In genomic region chr6:35955970-35956369, GRCh38 we compare ENCODE assay signal across 12 cellular contexts. TPM values are rescaled to one million over a fixed set of nuclear protein-coding genes. Genes with fewer than 3 reads are reported as not detected.
DNase-seq lines count a peak whose midpoint lies in the region; ATAC-seq and TF ChIP-seq lines count a peak whose summit lies in the region.
"Had no signal": no experiment of that assay in that cellular context is flagged by ENCODE, and none has a peak within 500 bp of the region (broad histone marks: within the 10 kb centered on the region; RNA-seq: fewer than 3 reads in every experiment).

No MANE protein-coding gene starts in this region.

- POLR2A ChIA-PET in naive thymus-derived CD8-positive, alpha-beta T cell (lab: Charles Lee), result no interaction called here

- H3K79me2 ChIP-seq in DND-41 (ENCODE audit: insufficient read depth, low read length), result no peaks in the 10 kb centered on the region

- H3K27ac ChIP-seq in 22Rv1 (no peak overlapping the region), DND-41 (ENCODE audit: low read length) (no peak overlapping the region), left ventricle myocardium inferior (replicated peaks) (no peak overlapping the region)
- H3K27ac ChIP-seq: esophagus muscularis mucosa had no signal

- H3K4me1 ChIP-seq in DND-41 (ENCODE audit: insufficient read depth, low read length), result no peaks in the 10 kb centered on the region
- H3K4me1 ChIP-seq in left ventricle myocardium inferior, result no peaks in the 10 kb centered on the region
- H3K4me1 ChIP-seq: esophagus muscularis mucosa had no signal

- no peaks in the 10 kb centered on the region for H3K9me3 ChIP-seq in DND-41 (ENCODE audit: insufficient read depth, low read length, severe bottlenecking)
- H3K9me3 ChIP-seq in left ventricle myocardium inferior (replicated peaks), result no peaks in the 10 kb centered on the region
- no peaks in the 10 kb centered on the region for H3K9me3 ChIP-seq in MG63
- H3K9me3 ChIP-seq: esophagus muscularis mucosa had no signal

- H3K36me3 ChIP-seq in DND-41 (ENCODE audit: insufficient read depth, low read length), result no peaks in the 10 kb centered on the region
- H3K36me3 ChIP-seq in left ventricle myocardium inferior, result no peaks in the 10 kb centered on the region
- H3K36me3 ChIP-seq in MG63, result no peaks in the 10 kb centered on the region
- H3K36me3 ChIP-seq: esophagus muscularis mucosa had no signal

- H4K20me1 ChIP-seq in DND-41 (ENCODE audit: insufficient read depth, low read length), result no peaks in the 10 kb centered on the region; the same call in 1 of the 2 replicates

- H3K27me3 ChIP-seq in DND-41 (ENCODE audit: insufficient read depth, low read length, poor library complexity) (peaks cover 17% of the 10 kb centered on the region), left ventricle myocardium inferior (ENCODE audit: low read depth) (peaks cover 46% of the 10 kb centered on the region), MG63 (no peaks in the 10 kb centered on the region)

- intact Hi-C loops in left ventricle myocardium inferior (cut with micrococcal nuclease), result no loop called here

- no peak for TF ChIP-seq POLR2A in erythroblast (IDR thresholded peaks at IDR 0.05; ENCODE audit: low read length)

- H2AFZ ChIP-seq in DND-41 (ENCODE audit: low read depth, low read length), result no peak overlapping the region

- H3K4me2 ChIP-seq in DND-41 (ENCODE audit: insufficient read depth, low read length), result no peak overlapping the region

- no peak overlapping the region for H3K9ac ChIP-seq in DND-41 (ENCODE audit: low read depth, low read length)

- peaks cover 0 to 3% (median under 1%) of the 10 kb centered on the region in 4 donors for H3K4me1 Mint-ChIP-seq in naive thymus-derived CD8-positive, alpha-beta T cell

- peaks cover 6 to 15% (median 9%) of the 10 kb centered on the region in 5 donors for H3K27me3 Mint-ChIP-seq in naive thymus-derived CD8-positive, alpha-beta T cell

- H3K4me3 ChIP-seq in DND-41 (ENCODE audit: low read depth in 1 of 2, low read length in 2 of 2), result no peak overlapping the region
- H3K4me3 ChIP-seq in left ventricle myocardium inferior, result no peak overlapping the region
- no peak overlapping the region for H3K4me3 ChIP-seq in MG63
- H3K4me3 ChIP-seq: esophagus muscularis mucosa had no signal

- no peak overlapping the region for H3K27ac Mint-ChIP-seq in naive thymus-derived CD8-positive, alpha-beta T cell

- no peak overlapping the region for H3K4me3 Mint-ChIP-seq in naive thymus-derived CD8-positive, alpha-beta T cell

- ATAC-seq in DND-41 (ENCODE audit: insufficient read depth, low read depth) (no peak), GM18868 (IDR thresholded peaks at IDR 0.05; ENCODE audit: unreplicated experiment) (no peak)
- no peak for ATAC-seq in naive thymus-derived CD8-positive, alpha-beta T cell

- peak; percentile 13 for DNase-seq in DND-41
- DNase-seq in OCI-M1 (lab: John Stamatoyannopoulos, UW), result peak; percentile 29
- DNase-seq in erythroblast (lab: John Stamatoyannopoulos, UW), result peak; percentile 9 to 19
- no peak for DNase-seq in left ventricle myocardium inferior
- no peak for DNase-seq in naive thymus-derived CD8-positive, alpha-beta T cell
- no peak for DNase-seq in MG63
- DNase-seq: activated CD8-positive, alpha-beta memory T cell treated with anti-CD3 and anti-CD28 coated beads for 24 hours; kidney; NCI-H446 treated with DMSO at 0.1 percent for 48 hours had no signal

- H3K36me3 Mint-ChIP-seq in naive thymus-derived CD8-positive, alpha-beta T cell, result no peaks in the 10 kb centered on the region

- TF ChIP-seq CTCF in 22Rv1 (IDR thresholded peaks at IDR 0.05) (peak; percentile 60), DND-41 (IDR thresholded peaks at IDR 0.05; ENCODE audit: borderline replicate concordance, extremely low read depth, low read length, poor library complexity, severe bottlenecking) (peak; percentile 53), left ventricle myocardium inferior (IDR thresholded peaks at IDR 0.05; ENCODE audit: borderline replicate concordance) (no peak)

- no peaks in the 10 kb centered on the region for H3K9me3 Mint-ChIP-seq in naive thymus-derived CD8-positive, alpha-beta T cell

RNA-seq across cellular contexts. Expression of gene SRPK1, which starts 35.1 kb away (rescaled TPM):
- 18.4 TPM for total RNA-seq in left ventricle myocardium inferior
- 10 to 100 TPM; 48.0 to 53.4 TPM for total RNA-seq in naive thymus-derived CD8-positive, alpha-beta T cell
- 10 to 100 TPM; 28.2 to 40.8 (median 40.3) TPM for polyA plus RNA-seq in naive thymus-derived CD8-positive, alpha-beta T cell
- total RNA-seq in MG63 (2014; rRNA removed; shearing (Covaris generic); ENCODE audit: low replicate concordance), result 20.7 and 46.6 TPM in 2 replicates

Comparison
In these comparisons a context has a peak if more than half of its experiments do, and no peak if none do; other contexts are left out.
1. DNase-seq: peak in DND-41 (single experiment), OCI-M1 (single experiment) and erythroblast (2 of 2); none in left ventricle myocardium inferior (single experiment), naive thymus-derived CD8-positive, alpha-beta T cell (0 of 10) and MG63 (single experiment).